In genomic region chr11:19972637-19973036, GRCh38 we compare ENCODE assay signal across 27 cellular contexts.
DNase-seq lines count a peak whose midpoint lies in the region; ATAC-seq, FAIRE-seq and TF ChIP-seq lines count a peak whose summit lies in the region.
"Had no signal": no experiment of that assay in that cellular context is flagged by ENCODE, and none has a peak within 500 bp of the region (broad histone marks: within the 10 kb centered on the region; RNA-seq: fewer than 3 reads in every experiment).

No MANE protein-coding gene starts in this region.

- TF ChIP-seq CTCF in A549 (IDR thresholded peaks at IDR 0.05): no peak
- no peak for TF ChIP-seq CTCF in neural progenitor cell (IDR thresholded peaks at IDR 0.05)
- TF ChIP-seq CTCF in BE2C (IDR thresholded peaks at IDR 0.05; ENCODE audit: low read depth, low read length): no peak

- H3K9ac ChIP-seq in neural progenitor cell: no peak overlapping the region

- H3K27me3 ChIP-seq in neural progenitor cell: no peaks in the 10 kb centered on the region
- H3K27me3 ChIP-seq in BE2C: no peaks in the 10 kb centered on the region
- H3K27me3 ChIP-seq: Peyer's patch had no signal

- CTCF ChIA-PET in A549 (lab: Yijun Ruan, JAX): interaction anchor here (1.1 to 2.4 kb wide), 2 partner anchors 9 to 160 kb away, joined by 3 to 9 read pairs; no protein-coding TSS in a partner anchor

- H3K36me3 Mint-ChIP-seq in neural progenitor cell: peaks cover 8% of the 10 kb centered on the region
- H3K36me3 Mint-ChIP-seq: CD8-positive, alpha-beta T cell had no signal

- no peak overlapping the region for H3K4me3 Mint-ChIP-seq in neural progenitor cell
- H3K4me3 Mint-ChIP-seq: CD8-positive, alpha-beta T cell had no signal

- H3K4me1 Mint-ChIP-seq in neural progenitor cell: peaks cover 13% of the 10 kb centered on the region

- H3K36me3 ChIP-seq in neural progenitor cell: no peaks in the 10 kb centered on the region
- no peaks in the 10 kb centered on the region for H3K36me3 ChIP-seq in BE2C
- H3K36me3 ChIP-seq: Peyer's patch had no signal

- H3K4me3 ChIP-seq in A549: no peak overlapping the region
- H3K4me3 ChIP-seq in neural progenitor cell: no peak overlapping the region
- no peak overlapping the region for H3K4me3 ChIP-seq in BE2C (ENCODE audit: low read depth, low read length)
- H3K4me3 ChIP-seq: Peyer's patch, SK-N-MC had no signal

- TF ChIP-seq EP300 in A549 (IDR thresholded peaks at IDR 0.05): no peak

- H3K4me2 ChIP-seq in A549 (no peak overlapping the region), neural progenitor cell (no peak overlapping the region)

- ATAC-seq in A549 (no peak), left lobe of liver (peak; percentile 19)
- ATAC-seq: CD8-positive, alpha-beta T cell; HCT116 had no signal

- peak; percentile 16 for DNase-seq in DMS53 (lab: John Stamatoyannopoulos, UW)
- no peak for DNase-seq in DMS53 treated with DMSO at 0.1 percent for 48 hours (lab: John Stamatoyannopoulos, UW; ENCODE audit: unreplicated experiment)
- DNase-seq in A549 (ENCODE audit: low read depth in 1 of 2, low spot score in 1 of 2): no peak
- DNase-seq in left lobe of liver (ENCODE audit: low spot score): no peak
- no peak for DNase-seq in neural progenitor cell (ENCODE audit: low spot score)
- DNase-seq in amygdala (lab: John Stamatoyannopoulos, UW): no peak
- no peak for DNase-seq in NCI-H146 treated with DMSO at 0.1 percent for 48 hours (lab: John Stamatoyannopoulos, UW; ENCODE audit: unreplicated experiment)
- DNase-seq in BE2C: no peak
- DNase-seq: C1 segment of cervical spinal cord; Calu3; CD8-positive, alpha-beta T cell; DMS153; GDM1; GOT3; IMR-90; MV-4-11; NCI-H1105 treated with DMSO at 0.1 percent for 48 hours; NCI-H1694; NCI-H2081; NCI-H2171; NCI-H345; NCI-H524 treated with DMSO at 0.1 percent for 48 hours; Peyer's patch had no signal

- peak overlapping the region; percentile 87 for H3K27ac Mint-ChIP-seq in neural progenitor cell
- H3K27ac Mint-ChIP-seq: CD8-positive, alpha-beta T cell had no signal

- peak overlapping the region; percentile 42 to 50; a peak in 4 of 6 replicates for H3K27ac ChIP-seq in A549
- H3K27ac ChIP-seq in neural progenitor cell: no peak overlapping the region
- H3K27ac ChIP-seq: 22Rv1, Peyer's patch, SK-N-MC had no signal

- no peak for TF ChIP-seq POLR2A in A549 (IDR thresholded peaks at IDR 0.05; ENCODE audit: low read length)

- no peak for TF ChIP-seq RAD21 in A549 (conservative IDR thresholded peaks at IDR 0.05 in 1 of 2, IDR thresholded peaks at IDR 0.05 in 1 of 2)

- H3K9me3 Mint-ChIP-seq in neural progenitor cell: no peaks in the 10 kb centered on the region
- H3K9me3 Mint-ChIP-seq: CD8-positive, alpha-beta T cell had no signal

- H3K4me1 ChIP-seq in A549: peaks cover 22% of the 10 kb centered on the region; the same call in 2 of the 3 replicates
- no peaks in the 10 kb centered on the region for H3K4me1 ChIP-seq in neural progenitor cell
- no peaks in the 10 kb centered on the region for H3K4me1 ChIP-seq in BE2C
- H3K4me1 ChIP-seq: Peyer's patch had no signal

- H3K9me3 ChIP-seq in A549 (no peaks in the 10 kb centered on the region), neural progenitor cell (ENCODE audit: low read depth) (no peaks in the 10 kb centered on the region), BE2C (no peaks in the 10 kb centered on the region)
- H3K9me3 ChIP-seq: Peyer's patch had no signal

- no peaks in the 10 kb centered on the region for H4K20me1 ChIP-seq in neural progenitor cell (ENCODE audit: low read depth)

- no peaks in the 10 kb centered on the region for H3K79me2 ChIP-seq in neural progenitor cell (ENCODE audit: low read depth)

- no peaks in the 10 kb centered on the region for H3F3A ChIP-seq in neural progenitor cell (ENCODE audit: low read depth)

- no peak for FAIRE-seq in A549 (lab: Jason Lieb, UNC)
- FAIRE-seq: GM18507 had no signal

- POLR2A ChIA-PET in A549 (lab: Yijun Ruan, JAX): no interaction called here

- no peaks in the 10 kb centered on the region for H3K27me3 Mint-ChIP-seq in neural progenitor cell (ENCODE audit: insufficient read depth, low read depth)

- no peak overlapping the region for H2AFZ ChIP-seq in neural progenitor cell (replicated peaks)

- WGBS in A549 (ENCODE audit: missing lambda C conversion rate): 96% methylated on average over 1 of the region's 1 CpG

TF ChIP-seq in A549, 52 proteins besides CTCF, POLR2A, EP300 and RAD21 (continues in another document):
- no peak for TF ChIP-seq JUN (IDR thresholded peaks at IDR 0.05)
- no peak for TF ChIP-seq HOXB13 (CRISPR knock-in tag; IDR thresholded peaks at IDR 0.05; ENCODE audit: low read depth)
- TF ChIP-seq JUNB (IDR thresholded peaks at IDR 0.05): no peak
- TF ChIP-seq NFE2L2 (conservative IDR thresholded peaks at IDR 0.05; ENCODE audit: low read length): no peak
- TF ChIP-seq, protein P1, sequence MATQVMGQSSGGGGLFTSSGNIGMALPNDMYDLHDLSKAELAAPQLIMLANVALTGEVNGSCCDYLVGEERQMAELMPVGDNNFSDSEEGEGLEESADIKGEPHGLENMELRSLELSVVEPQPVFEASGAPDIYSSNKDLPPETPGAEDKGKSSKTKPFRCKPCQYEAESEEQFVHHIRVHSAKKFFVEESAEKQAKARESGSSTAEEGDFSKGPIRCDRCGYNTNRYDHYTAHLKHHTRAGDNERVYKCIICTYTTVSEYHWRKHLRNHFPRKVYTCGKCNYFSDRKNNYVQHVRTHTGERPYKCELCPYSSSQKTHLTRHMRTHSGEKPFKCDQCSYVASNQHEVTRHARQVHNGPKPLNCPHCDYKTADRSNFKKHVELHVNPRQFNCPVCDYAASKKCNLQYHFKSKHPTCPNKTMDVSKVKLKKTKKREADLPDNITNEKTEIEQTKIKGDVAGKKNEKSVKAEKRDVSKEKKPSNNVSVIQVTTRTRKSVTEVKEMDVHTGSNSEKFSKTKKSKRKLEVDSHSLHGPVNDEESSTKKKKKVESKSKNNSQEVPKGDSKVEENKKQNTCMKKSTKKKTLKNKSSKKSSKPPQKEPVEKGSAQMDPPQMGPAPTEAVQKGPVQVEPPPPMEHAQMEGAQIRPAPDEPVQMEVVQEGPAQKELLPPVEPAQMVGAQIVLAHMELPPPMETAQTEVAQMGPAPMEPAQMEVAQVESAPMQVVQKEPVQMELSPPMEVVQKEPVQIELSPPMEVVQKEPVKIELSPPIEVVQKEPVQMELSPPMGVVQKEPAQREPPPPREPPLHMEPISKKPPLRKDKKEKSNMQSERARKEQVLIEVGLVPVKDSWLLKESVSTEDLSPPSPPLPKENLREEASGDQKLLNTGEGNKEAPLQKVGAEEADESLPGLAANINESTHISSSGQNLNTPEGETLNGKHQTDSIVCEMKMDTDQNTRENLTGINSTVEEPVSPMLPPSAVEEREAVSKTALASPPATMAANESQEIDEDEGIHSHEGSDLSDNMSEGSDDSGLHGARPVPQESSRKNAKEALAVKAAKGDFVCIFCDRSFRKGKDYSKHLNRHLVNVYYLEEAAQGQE (IDR thresholded peaks at IDR 0.05): no peak
- TF ChIP-seq FOSB (CRISPR knock-in tag; IDR thresholded peaks at IDR 0.05): no peak
- no peak for TF ChIP-seq BHLHE40 (IDR thresholded peaks at IDR 0.05; ENCODE audit: low read depth, low read length)
- TF ChIP-seq HEYL (CRISPR knock-in tag; IDR thresholded peaks at IDR 0.05): no peak
- TF ChIP-seq ZFP36 (IDR thresholded peaks at IDR 0.05; ENCODE audit: borderline replicate concordance, partially characterized antibody): no peak
- TF ChIP-seq CBX2 (IDR thresholded peaks at IDR 0.05; ENCODE audit: borderline replicate concordance, low read depth): no peak
- no peak for TF ChIP-seq MYC (IDR thresholded peaks at IDR 0.05; ENCODE audit: borderline replicate concordance, low read length)
- no peak for TF ChIP-seq ZC3H11A (IDR thresholded peaks at IDR 0.05)
- no peak for TF ChIP-seq CBX8 (IDR thresholded peaks at IDR 0.05)
- TF ChIP-seq, protein P2, sequence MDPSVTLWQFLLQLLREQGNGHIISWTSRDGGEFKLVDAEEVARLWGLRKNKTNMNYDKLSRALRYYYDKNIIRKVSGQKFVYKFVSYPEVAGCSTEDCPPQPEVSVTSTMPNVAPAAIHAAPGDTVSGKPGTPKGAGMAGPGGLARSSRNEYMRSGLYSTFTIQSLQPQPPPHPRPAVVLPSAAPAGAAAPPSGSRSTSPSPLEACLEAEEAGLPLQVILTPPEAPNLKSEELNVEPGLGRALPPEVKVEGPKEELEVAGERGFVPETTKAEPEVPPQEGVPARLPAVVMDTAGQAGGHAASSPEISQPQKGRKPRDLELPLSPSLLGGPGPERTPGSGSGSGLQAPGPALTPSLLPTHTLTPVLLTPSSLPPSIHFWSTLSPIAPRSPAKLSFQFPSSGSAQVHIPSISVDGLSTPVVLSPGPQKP (IDR thresholded peaks at IDR 0.05; ENCODE audit: low read depth, low read length): no peak
- TF ChIP-seq HES2 (IDR thresholded peaks at IDR 0.05): no peak
- TF ChIP-seq FOXS1 (CRISPR knock-in tag; IDR thresholded peaks at IDR 0.05): no peak
- TF ChIP-seq, protein P3, sequence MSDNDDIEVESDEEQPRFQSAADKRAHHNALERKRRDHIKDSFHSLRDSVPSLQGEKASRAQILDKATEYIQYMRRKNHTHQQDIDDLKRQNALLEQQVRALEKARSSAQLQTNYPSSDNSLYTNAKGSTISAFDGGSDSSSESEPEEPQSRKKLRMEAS (IDR thresholded peaks at IDR 0.05): no peak
- no peak for TF ChIP-seq HMGXB4 (CRISPR knock-in tag; IDR thresholded peaks at IDR 0.05; ENCODE audit: borderline replicate concordance)
